Comparison of ENCODE assay signal across 17 cellular contexts in the genomic region with DNA sequence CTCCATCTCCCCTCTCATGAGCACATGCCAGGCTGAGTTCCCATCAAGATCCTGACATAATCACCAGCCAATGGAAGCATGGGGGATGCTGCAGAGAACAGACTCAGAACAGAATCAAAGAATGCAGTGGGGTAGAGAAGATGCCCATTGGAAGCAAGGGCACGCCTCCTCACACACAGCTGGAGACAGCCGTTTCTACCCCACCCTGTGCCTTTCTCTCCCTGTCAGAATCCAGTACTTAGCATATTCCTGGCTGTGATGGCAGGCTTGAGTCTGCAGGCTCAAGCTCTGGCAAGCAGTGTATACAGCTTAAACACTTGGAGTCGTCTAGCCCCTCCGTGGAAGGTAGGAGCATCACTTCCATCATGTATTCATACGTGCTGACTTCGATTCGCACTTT.
"Had no signal": no experiment of that assay in that cellular context is flagged by ENCODE, and none has a peak within 500 bp of the region (broad histone marks: within the 10 kb centered on the region; RNA-seq: fewer than 3 reads in every experiment).

No MANE protein-coding gene starts in this region.

- H3K36me3 Mint-ChIP-seq: naive thymus-derived CD8-positive, alpha-beta T cell had no signal

- H3K4me3 ChIP-seq: dorsolateral prefrontal cortex, heart left ventricle, mucosa of descending colon, pancreas, right atrium auricular region, sigmoid colon, thoracic aorta, transverse colon had no signal

- ATAC-seq: heart left ventricle; left lobe of liver; mucosa of descending colon; naive thymus-derived CD8-positive, alpha-beta T cell; pancreas had no signal

- H3K27ac Mint-ChIP-seq: naive thymus-derived CD8-positive, alpha-beta T cell had no signal

- DNase-seq: cortex of kidney; dorsolateral prefrontal cortex; effector CD8-positive, alpha-beta T cell; heart left ventricle; hypothalamus; mucosa of descending colon; naive thymus-derived CD8-positive, alpha-beta T cell; nucleus accumbens; pancreas; sigmoid colon; stimulated activated CD4-positive, alpha-beta T cell treated with anti-CD3 and anti-CD28 coated beads, Interleukin-2, amount 100 ng/mL, for 48 hours; stimulated activated naive CD4-positive, alpha-beta T cell treated with Interleukin-2 at 50 U/mL for 16 hours; transverse colon had no signal

- H3K36me3 ChIP-seq: heart left ventricle, pancreas, right atrium auricular region, sigmoid colon, thoracic aorta, transverse colon had no signal

- H3K27me3 ChIP-seq: dorsolateral prefrontal cortex, heart left ventricle, pancreas, right atrium auricular region, transverse colon had no signal

- H3K9me3 ChIP-seq: heart left ventricle, mucosa of descending colon, pancreas, right atrium auricular region, sigmoid colon, thoracic aorta, transverse colon had no signal

- H3K4me3 Mint-ChIP-seq: central memory CD8-positive, alpha-beta T cell; naive thymus-derived CD8-positive, alpha-beta T cell had no signal

- H3K4me1 Mint-ChIP-seq: central memory CD8-positive, alpha-beta T cell; naive thymus-derived CD8-positive, alpha-beta T cell had no signal

- H3K27ac ChIP-seq: heart left ventricle, pancreas, right atrium auricular region, sigmoid colon, thoracic aorta, transverse colon had no signal

- H3K4me1 ChIP-seq: heart left ventricle, pancreas, right atrium auricular region, sigmoid colon, transverse colon had no signal

- H3K27me3 Mint-ChIP-seq: central memory CD8-positive, alpha-beta T cell; naive thymus-derived CD8-positive, alpha-beta T cell had no signal
